Comparison of ENCODE assay signal across 1 cellular context in the genomic region with DNA sequence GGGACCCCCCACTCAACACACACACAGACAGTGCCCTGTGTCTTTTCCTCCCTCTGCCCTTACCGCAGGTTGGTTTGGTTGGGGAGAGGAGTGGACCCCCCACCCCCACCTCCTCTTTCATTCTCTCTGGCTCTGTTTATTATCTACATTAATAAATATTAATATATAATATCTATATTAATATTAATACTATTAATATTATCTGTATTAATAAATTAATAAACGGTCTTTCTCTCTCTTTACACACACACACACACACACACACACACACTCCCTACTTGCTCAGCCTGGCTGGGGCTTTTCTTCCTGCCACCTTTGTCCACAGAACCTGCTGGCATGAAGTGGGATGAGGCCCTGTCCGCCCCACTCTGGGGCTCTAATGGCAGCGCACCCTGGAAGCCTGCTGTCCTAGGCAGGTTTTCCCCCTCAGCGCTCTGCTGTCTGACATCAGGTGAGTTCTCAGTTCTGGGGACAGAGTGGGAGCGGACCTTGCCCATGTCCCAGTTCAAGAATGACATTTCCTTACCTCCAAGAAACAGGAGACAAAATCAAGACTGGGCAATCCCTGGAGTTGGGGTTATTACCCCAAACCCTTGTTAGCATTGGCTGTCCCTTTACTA.
TF ChIP-seq lines count a peak whose summit lies in the region.

No MANE protein-coding gene starts in this region.

TF ChIP-seq in GM23338, 12 proteins besides CTCF, POLR2A, EP300 and RAD21 (continued from another document):
- TF ChIP-seq, protein P1, sequence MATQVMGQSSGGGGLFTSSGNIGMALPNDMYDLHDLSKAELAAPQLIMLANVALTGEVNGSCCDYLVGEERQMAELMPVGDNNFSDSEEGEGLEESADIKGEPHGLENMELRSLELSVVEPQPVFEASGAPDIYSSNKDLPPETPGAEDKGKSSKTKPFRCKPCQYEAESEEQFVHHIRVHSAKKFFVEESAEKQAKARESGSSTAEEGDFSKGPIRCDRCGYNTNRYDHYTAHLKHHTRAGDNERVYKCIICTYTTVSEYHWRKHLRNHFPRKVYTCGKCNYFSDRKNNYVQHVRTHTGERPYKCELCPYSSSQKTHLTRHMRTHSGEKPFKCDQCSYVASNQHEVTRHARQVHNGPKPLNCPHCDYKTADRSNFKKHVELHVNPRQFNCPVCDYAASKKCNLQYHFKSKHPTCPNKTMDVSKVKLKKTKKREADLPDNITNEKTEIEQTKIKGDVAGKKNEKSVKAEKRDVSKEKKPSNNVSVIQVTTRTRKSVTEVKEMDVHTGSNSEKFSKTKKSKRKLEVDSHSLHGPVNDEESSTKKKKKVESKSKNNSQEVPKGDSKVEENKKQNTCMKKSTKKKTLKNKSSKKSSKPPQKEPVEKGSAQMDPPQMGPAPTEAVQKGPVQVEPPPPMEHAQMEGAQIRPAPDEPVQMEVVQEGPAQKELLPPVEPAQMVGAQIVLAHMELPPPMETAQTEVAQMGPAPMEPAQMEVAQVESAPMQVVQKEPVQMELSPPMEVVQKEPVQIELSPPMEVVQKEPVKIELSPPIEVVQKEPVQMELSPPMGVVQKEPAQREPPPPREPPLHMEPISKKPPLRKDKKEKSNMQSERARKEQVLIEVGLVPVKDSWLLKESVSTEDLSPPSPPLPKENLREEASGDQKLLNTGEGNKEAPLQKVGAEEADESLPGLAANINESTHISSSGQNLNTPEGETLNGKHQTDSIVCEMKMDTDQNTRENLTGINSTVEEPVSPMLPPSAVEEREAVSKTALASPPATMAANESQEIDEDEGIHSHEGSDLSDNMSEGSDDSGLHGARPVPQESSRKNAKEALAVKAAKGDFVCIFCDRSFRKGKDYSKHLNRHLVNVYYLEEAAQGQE (IDR thresholded peaks at IDR 0.05; ENCODE audit: unreplicated experiment) = no peak
- TF ChIP-seq, protein P2, sequence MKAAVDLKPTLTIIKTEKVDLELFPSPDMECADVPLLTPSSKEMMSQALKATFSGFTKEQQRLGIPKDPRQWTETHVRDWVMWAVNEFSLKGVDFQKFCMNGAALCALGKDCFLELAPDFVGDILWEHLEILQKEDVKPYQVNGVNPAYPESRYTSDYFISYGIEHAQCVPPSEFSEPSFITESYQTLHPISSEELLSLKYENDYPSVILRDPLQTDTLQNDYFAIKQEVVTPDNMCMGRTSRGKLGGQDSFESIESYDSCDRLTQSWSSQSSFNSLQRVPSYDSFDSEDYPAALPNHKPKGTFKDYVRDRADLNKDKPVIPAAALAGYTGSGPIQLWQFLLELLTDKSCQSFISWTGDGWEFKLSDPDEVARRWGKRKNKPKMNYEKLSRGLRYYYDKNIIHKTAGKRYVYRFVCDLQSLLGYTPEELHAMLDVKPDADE (IDR thresholded peaks at IDR 0.05) = no peak
- TF ChIP-seq NANOG (IDR thresholded peaks at IDR 0.05; ENCODE audit: borderline replicate concordance) (no peak), EZH2 (IDR thresholded peaks at IDR 0.05; ENCODE audit: low read depth, unreplicated experiment) (no peak), POLR2AphosphoS5 (IDR thresholded peaks at IDR 0.05; ENCODE audit: low read depth) (no peak)
